In genomic region chr5:316210-317085, GRCh38 we compare ENCODE assay signal across 9 cellular contexts. TPM values are rescaled to one million over a fixed set of nuclear protein-coding genes. Genes with fewer than 3 reads are reported as not detected.
A peak's percentile ranks its signal among the peaks of the same experiment; 100 is the strongest.
DNase-seq lines count a peak whose midpoint lies in the region; ATAC-seq and TF ChIP-seq lines count a peak whose summit lies in the region.
"Had no signal": no experiment of that assay in that cellular context is flagged by ENCODE, and none has a peak within 500 bp of the region (broad histone marks: within the 10 kb centered on the region; RNA-seq: fewer than 3 reads in every experiment).

No MANE protein-coding gene starts in this region.

- H3K36me3 Mint-ChIP-seq in mesothelial cell of epicardium (peaks cover 11% of the 10 kb centered on the region), nephron progenitor cell (ENCODE audit: low read depth) (peaks cover 4% of the 10 kb centered on the region)

- no peaks in the 10 kb centered on the region for H3K36me3 ChIP-seq in uterus

- no peaks in the 10 kb centered on the region for H3K9me3 ChIP-seq in uterus

- peaks cover 0 to 10% of the 10 kb centered on the region in 2 donors for H3K4me1 ChIP-seq in uterus

- no peak overlapping the region for H3K4me3 ChIP-seq in uterus

- intact Hi-C loops in uterus (cut with DNase I; ENCODE audit: low total_unique reads): no loop called here

- H3K27ac ChIP-seq in substantia nigra (ENCODE audit: low read depth, low read length, poor library complexity, severe bottlenecking): no peak overlapping the region
- no peak overlapping the region for H3K27ac ChIP-seq in uterus

- DNase-seq in mesothelial cell of epicardium (ENCODE audit: low spot score in 2 of 2, unreplicated experiment in 2 of 2) (no peak), nephron progenitor cell (no peak), DMS 273 treated with DMSO at 0.1 percent for 48 hours (lab: John Stamatoyannopoulos, UW) (no peak), substantia nigra (lab: John Stamatoyannopoulos, UW) (no peak), uterus (no peak)
- DNase-seq: NCI-H226 had no signal

- H3K4me1 Mint-ChIP-seq in mesothelial cell of epicardium (peaks cover 6% of the 10 kb centered on the region), nephron progenitor cell (peaks cover 31% of the 10 kb centered on the region)

- peaks cover 0 to 14% of the 10 kb centered on the region in 2 donors for H3K27me3 ChIP-seq in uterus

- H3K4me3 Mint-ChIP-seq in mesothelial cell of epicardium (no peak overlapping the region), nephron progenitor cell (no peak overlapping the region)

- no peak for TF ChIP-seq CTCF in mesothelial cell of epicardium (IDR thresholded peaks at IDR 0.05; ENCODE audit: unreplicated experiment)
- no peak for TF ChIP-seq CTCF in nephron progenitor cell (IDR thresholded peaks at IDR 0.05)
- no peak for TF ChIP-seq CTCF in uterus (IDR thresholded peaks at IDR 0.05)

- H3K27ac Mint-ChIP-seq in mesothelial cell of epicardium (peak overlapping the region; percentile 43), nephron progenitor cell (no peak overlapping the region)

- ATAC-seq in GM18858 (IDR thresholded peaks at IDR 0.05; ENCODE audit: unreplicated experiment): peak; percentile 4
- ATAC-seq in GM21717 (IDR thresholded peaks at IDR 0.05; ENCODE audit: unreplicated experiment): peak; percentile 4
- peak; percentile 16 for ATAC-seq in HG03439 (IDR thresholded peaks at IDR 0.05; ENCODE audit: unreplicated experiment)

- H3K9me3 Mint-ChIP-seq in mesothelial cell of epicardium (no peaks in the 10 kb centered on the region), nephron progenitor cell (no peaks in the 10 kb centered on the region)

- no peak for TF ChIP-seq POLR2A in uterus (IDR thresholded peaks at IDR 0.05)

- H3K27me3 Mint-ChIP-seq in mesothelial cell of epicardium (ENCODE audit: low read depth): peaks cover 32% of the 10 kb centered on the region
- peaks cover 33% of the 10 kb centered on the region for H3K27me3 Mint-ChIP-seq in nephron progenitor cell (ENCODE audit: low read depth, poor library complexity)

RNA-seq across cellular contexts. Expression of gene AHRR, which starts 5.1 kb away (rescaled TPM):
- total RNA-seq in mesothelial cell of epicardium (10.7 to 12.7 TPM (median 10.9 TPM) in 3 replicates), uterus (1 to 10 TPM in 2 of 4 donors, under 1 TPM in 1, not detected in 1; 0.26 to 9.1 (median 6.6) TPM)

RNA-seq across cellular contexts. Expression of gene PDCD6, which starts 45.0 kb away (rescaled TPM):
- total RNA-seq in mesothelial cell of epicardium: 82.4 to 85.6 TPM (median 84.4 TPM) in 3 replicates
- total RNA-seq in uterus: 10 to 100 TPM; 73.1 to 85.9 (median 79.7) TPM
